15 cellular contexts compared by ENCODE assay signal in genomic region chr1:247324913-247325312, GRCh38.
"Had no signal": no experiment of that assay in that cellular context is flagged by ENCODE, and none has a peak within 500 bp of the region (broad histone marks: within the 10 kb centered on the region; RNA-seq: fewer than 3 reads in every experiment).

No MANE protein-coding gene starts in this region.

- DNase-seq: activated CD4-positive, alpha-beta memory T cell treated with anti-CD3 and anti-CD28 coated beads, Interleukin-2, amount 10 ng/mL, durations not matched to agents 7 days and 5 days; activated gamma-delta T cell treated with Interleukin-2 at 50 U/mL for 16 hours; activated naive CD8-positive, alpha-beta T cell treated with anti-CD3 and anti-CD28 coated beads, Interleukin-2, amount 10 ng/mL, durations not matched to agents 7 days and 5 days; activated T-cell treated with anti-CD3 and anti-CD28 coated beads, Interleukin-2, amount 50 U/mL, for 72 hours; left lung; retina; T1000; thyroid gland; uterus had no signal

- H2AFZ ChIP-seq: parathyroid adenoma had no signal

- H3K79me2 ChIP-seq: parathyroid adenoma had no signal

- H3K9me3 ChIP-seq: gastroesophageal sphincter, left lung, thyroid gland, uterus had no signal

- H3K27me3 Mint-ChIP-seq: activated CD4-positive, alpha-beta memory T cell treated with anti-CD3 and anti-CD28 coated beads, Interleukin-2, amount 10 ng/mL, durations not matched to agents 7 days and 5 days; activated naive CD8-positive, alpha-beta T cell treated with anti-CD3 and anti-CD28 coated beads, Interleukin-2, amount 10 ng/mL, durations not matched to agents 7 days and 5 days; memory B cell had no signal

- H3K27me3 ChIP-seq: gastroesophageal sphincter, left lung, thyroid gland, uterus had no signal

- H3K27ac Mint-ChIP-seq: activated CD4-positive, alpha-beta memory T cell treated with anti-CD3 and anti-CD28 coated beads, Interleukin-2, amount 10 ng/mL, durations not matched to agents 7 days and 5 days; activated naive CD8-positive, alpha-beta T cell treated with anti-CD3 and anti-CD28 coated beads, Interleukin-2, amount 10 ng/mL, durations not matched to agents 7 days and 5 days; activated T-cell treated with anti-CD3 and anti-CD28 coated beads, Interleukin-2, amount 50 U/mL, for 72 hours; memory B cell had no signal

- H3K36me3 ChIP-seq: uterus had no signal

- H3K9ac ChIP-seq: parathyroid adenoma had no signal

- H3K9me3 Mint-ChIP-seq: activated CD4-positive, alpha-beta memory T cell treated with anti-CD3 and anti-CD28 coated beads, Interleukin-2, amount 10 ng/mL, durations not matched to agents 7 days and 5 days; activated naive CD8-positive, alpha-beta T cell treated with anti-CD3 and anti-CD28 coated beads, Interleukin-2, amount 10 ng/mL, durations not matched to agents 7 days and 5 days; activated T-cell treated with anti-CD3 and anti-CD28 coated beads, Interleukin-2, amount 50 U/mL, for 72 hours; memory B cell had no signal

- H3K4me1 ChIP-seq: parathyroid adenoma, uterus had no signal

- H3K4me3 Mint-ChIP-seq: activated CD4-positive, alpha-beta memory T cell treated with anti-CD3 and anti-CD28 coated beads, Interleukin-2, amount 10 ng/mL, durations not matched to agents 7 days and 5 days; activated naive CD8-positive, alpha-beta T cell treated with anti-CD3 and anti-CD28 coated beads, Interleukin-2, amount 10 ng/mL, durations not matched to agents 7 days and 5 days; activated T-cell treated with anti-CD3 and anti-CD28 coated beads, Interleukin-2, amount 50 U/mL, for 72 hours; memory B cell had no signal

- FAIRE-seq: keratinocyte had no signal

- H3K27ac ChIP-seq: gastroesophageal sphincter, left lung, parathyroid adenoma, skin epidermis, thyroid gland, uterus, VCaP had no signal

- H3K4me3 ChIP-seq: gastroesophageal sphincter, left lung, skin epidermis, thyroid gland, uterus had no signal

- ATAC-seq: activated T-cell treated with anti-CD3 and anti-CD28 coated beads, Interleukin-2, amount 50 U/mL, for 72 hours; gastroesophageal sphincter had no signal
